ENCODE assay signal across 1 cellular context in genomic region chr20:666877-667276, GRCh38.
TF ChIP-seq lines count a peak whose summit lies in the region.

No MANE protein-coding gene starts in this region.

TF ChIP-seq in H1, 55 proteins besides CTCF, POLR2A, EP300 and RAD21:
- TF ChIP-seq SIX5 (IDR thresholded peaks at IDR 0.05; ENCODE audit: low read depth, low read length) (no peak), KDM5A (IDR thresholded peaks at IDR 0.05; ENCODE audit: low read length) (no peak), CHD1 (IDR thresholded peaks at IDR 0.05; ENCODE audit: low read depth, low read length) (no peak), ATF2 (IDR thresholded peaks at IDR 0.05; ENCODE audit: low read length) (no peak), CHD2 (IDR thresholded peaks at IDR 0.05; ENCODE audit: low read length) (no peak), CBX8 (IDR thresholded peaks at IDR 0.05; ENCODE audit: borderline replicate concordance, low read depth, low read length) (no peak), GTF2F1 (IDR thresholded peaks at IDR 0.05; ENCODE audit: borderline replicate concordance, low read depth, low read length) (no peak), NANOG (IDR thresholded peaks at IDR 0.05; ENCODE audit: insufficient read depth, low read depth, low read length, poor library complexity, severe bottlenecking) (no peak), TAF7 (optimal IDR thresholded peaks at IDR 0.05; ENCODE audit: borderline replicate concordance, low read depth, low read length) (no peak), SRF (IDR thresholded peaks at IDR 0.05; ENCODE audit: low read depth, low read length) (no peak)
